16 cellular contexts compared by ENCODE assay signal in genomic region chr5:622359-622758, GRCh38.
"Had no signal": no experiment of that assay in that cellular context is flagged by ENCODE, and none has a peak within 500 bp of the region (broad histone marks: within the 10 kb centered on the region; RNA-seq: fewer than 3 reads in every experiment).

No MANE protein-coding gene starts in this region.

- H3K27me3 ChIP-seq: dorsolateral prefrontal cortex, thyroid gland, uterus had no signal

- H3K4me3 ChIP-seq: dorsolateral prefrontal cortex, thyroid gland, uterus had no signal

- H3K4me1 ChIP-seq: thyroid gland, uterus had no signal

- H3K4me3 Mint-ChIP-seq: activated CD4-positive, alpha-beta T cell treated with anti-CD3 and anti-CD28 coated beads, Interleukin-2, amount 10 ng/mL, durations not matched to agents 7 days and 5 days; memory B cell; nephron; stimulated activated naive B cell treated with anti-CD40 and anti-IgM and Interleukin-4, amounts not matched to agents 10 μg/mL and 1 μg/mL and 100 μg/mL, for 72 hours had no signal

- FAIRE-seq: astrocyte, bronchial epithelial cell, islet of Langerhans had no signal

- H3K27ac ChIP-seq: dorsolateral prefrontal cortex, thyroid gland, uterus had no signal

- DNase-seq: activated CD4-positive, alpha-beta T cell treated with anti-CD3 and anti-CD28 coated beads, Interleukin-2, amount 10 ng/mL, durations not matched to agents 7 days and 5 days; activated CD4-positive, CD25-positive, alpha-beta regulatory T cell; activated naive CD4-positive, alpha-beta T cell; stimulated activated CD4-positive, alpha-beta T cell treated with anti-CD3 and anti-CD28 coated beads, Interleukin-12 subunit alpha, Interleukin-12 subunit beta, amount 100 ng/mL, for 4 hours; stimulated activated CD4-positive, alpha-beta T cell treated with anti-CD3 and anti-CD28 coated beads, Interleukin-2, amount 100 ng/mL, for 24 hours; stimulated activated naive B cell treated with anti-CD40 and anti-IgM and Interleukin-4, amounts not matched to agents 10 μg/mL and 1 μg/mL and 100 μg/mL, for 72 hours; SW 1271; thyroid gland; uterus had no signal

- H3K9me3 Mint-ChIP-seq: activated CD4-positive, alpha-beta T cell treated with anti-CD3 and anti-CD28 coated beads, Interleukin-2, amount 10 ng/mL, durations not matched to agents 7 days and 5 days; memory B cell; nephron; stimulated activated naive B cell treated with anti-CD40 and anti-IgM and Interleukin-4, amounts not matched to agents 10 μg/mL and 1 μg/mL and 100 μg/mL, for 72 hours had no signal

- H3K27me3 Mint-ChIP-seq: activated CD4-positive, alpha-beta T cell treated with anti-CD3 and anti-CD28 coated beads, Interleukin-2, amount 10 ng/mL, durations not matched to agents 7 days and 5 days; memory B cell; stimulated activated naive B cell treated with anti-CD40 and anti-IgM and Interleukin-4, amounts not matched to agents 10 μg/mL and 1 μg/mL and 100 μg/mL, for 72 hours had no signal

- ATAC-seq: left lobe of liver; stimulated activated naive B cell treated with anti-CD40 and anti-IgM and Interleukin-4, amounts not matched to agents 10 μg/mL and 1 μg/mL and 100 μg/mL, for 72 hours had no signal

- H3K4me1 Mint-ChIP-seq: activated CD4-positive, alpha-beta T cell treated with anti-CD3 and anti-CD28 coated beads, Interleukin-2, amount 10 ng/mL, durations not matched to agents 7 days and 5 days; nephron; stimulated activated naive B cell treated with anti-CD40 and anti-IgM and Interleukin-4, amounts not matched to agents 10 μg/mL and 1 μg/mL and 100 μg/mL, for 72 hours had no signal

- H3K36me3 ChIP-seq: uterus had no signal

- H3K9me3 ChIP-seq: thyroid gland, uterus had no signal

- H3K27ac Mint-ChIP-seq: activated CD4-positive, alpha-beta T cell treated with anti-CD3 and anti-CD28 coated beads, Interleukin-2, amount 10 ng/mL, durations not matched to agents 7 days and 5 days; memory B cell; nephron; stimulated activated naive B cell treated with anti-CD40 and anti-IgM and Interleukin-4, amounts not matched to agents 10 μg/mL and 1 μg/mL and 100 μg/mL, for 72 hours had no signal
